In the genomic region with DNA sequence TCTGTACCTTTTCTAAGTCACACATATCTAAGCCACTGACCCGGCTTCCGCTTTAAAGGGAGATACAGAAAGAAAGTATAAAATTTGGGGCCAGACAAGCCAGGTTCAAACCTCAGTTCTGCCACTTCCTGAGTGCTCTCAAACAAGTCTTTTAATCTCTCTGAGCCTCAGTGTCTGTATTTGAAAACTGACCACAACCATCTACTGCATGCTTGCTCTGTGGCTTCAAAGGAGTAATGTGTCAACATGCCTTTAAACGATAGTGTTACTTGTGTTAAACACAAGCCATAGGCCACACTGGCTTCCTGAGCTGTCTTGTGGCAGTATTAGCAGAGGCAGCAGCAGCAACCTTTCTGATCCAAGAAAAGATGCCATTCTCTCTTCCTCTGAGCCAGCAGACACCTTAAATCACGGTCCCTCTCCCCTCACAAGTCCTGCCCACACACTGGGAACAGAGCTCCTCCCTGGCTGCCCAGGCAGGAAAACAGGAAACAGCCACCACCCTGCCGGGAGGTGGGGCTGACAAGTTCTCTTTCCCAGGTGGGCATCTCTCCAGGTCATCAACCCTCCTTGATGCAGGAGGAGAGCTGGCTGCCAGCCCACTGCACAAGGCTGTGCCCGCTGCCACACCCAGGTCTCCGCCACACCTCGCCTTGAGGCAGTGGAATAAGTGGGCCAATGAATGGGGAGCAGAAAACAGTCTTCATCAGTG, we compare ENCODE assay signal across 9 cellular contexts. TPM values are rescaled to one million over a fixed set of nuclear protein-coding genes. Genes with fewer than 3 reads are reported as not detected.
DNase-seq lines count a peak whose midpoint lies in the region; ATAC-seq, FAIRE-seq and TF ChIP-seq lines count a peak whose summit lies in the region.
"Had no signal": no experiment of that assay in that cellular context is flagged by ENCODE, and none has a peak within 500 bp of the region (broad histone marks: within the 10 kb centered on the region; RNA-seq: fewer than 3 reads in every experiment).

No MANE protein-coding gene starts in this region.

- no peaks in the 10 kb centered on the region for H3K27me3 ChIP-seq in pancreas

- WGBS in pancreas, 2 donors, result 56 to 66% methylated on average over 8 of the region's 8 CpGs

- H3K9me3 ChIP-seq in pancreas, result no peaks in the 10 kb centered on the region

- no peaks in the 10 kb centered on the region for H3K36me3 ChIP-seq in pancreas

- peaks cover 0 to 3% (median 0%) of the 10 kb centered on the region in 3 donors for H3K4me1 ChIP-seq in pancreas

- FAIRE-seq in RCC 7860 (lab: Jason Lieb, UNC), result no peak
- no peak for FAIRE-seq in pancreas (lab: Jason Lieb, UNC)

- H3K4me3 ChIP-seq in pancreas, result no peak overlapping the region

- TF ChIP-seq CTCF in pancreas (IDR thresholded peaks at IDR 0.05), result no peak

- intact Hi-C loops in pancreas (cut with DNase I), result no loop called here

- DNase-seq in NCI-H2107 treated with DMSO at 0.1 percent for 48 hours (lab: John Stamatoyannopoulos, UW; ENCODE audit: unreplicated experiment) (peak; percentile 52), NCI-H2107 (lab: John Stamatoyannopoulos, UW) (no peak), RCC 7860 (ENCODE audit: low spot score) (peak; percentile 56), pancreas (peak; percentile 27 to 65 (median 59)), mesenteric fat pad (ENCODE audit: low spot score) (no peak)
- DNase-seq in effector CD4-positive, alpha-beta T cell, result peak; percentile 14

- peak overlapping the region in 2 of 4 donors; percentile 44 to 53 for H3K27ac ChIP-seq in pancreas

- ATAC-seq in pancreas (peak; percentile 59 to 87 (median 76)), GM21786 (IDR thresholded peaks at IDR 0.05; ENCODE audit: unreplicated experiment) (no peak), GM18519 (IDR thresholded peaks at IDR 0.05; ENCODE audit: low FRiP score, unreplicated experiment) (no peak)

RNA-seq across cellular contexts. Expression of a gene that starts 10.7 kb away (rescaled TPM):
- 10 to 100 TPM in 1 of 6 donors, 1 to 10 TPM in 5; 4.9 to 14.8 (median 5.9) TPM for total RNA-seq in pancreas
- 1 to 10 TPM; 3.6 to 3.9 TPM for polyA plus RNA-seq in pancreas
- 38.4 TPM for total RNA-seq in mesenteric fat pad

RNA-seq across cellular contexts. Expression of a gene that starts 44.0 kb away (rescaled TPM):
- total RNA-seq in pancreas (not detected), mesenteric fat pad (21.4 TPM)
- polyA plus RNA-seq in pancreas, result under 1 TPM; 0.47 to 0.53 TPM
- total RNA-seq: T-helper 1 cell treated with Interleukin-12 subunit alpha and Interleukin-12 subunit beta and Interleukin-4 antibody, amounts not matched to agents 30 ng/mL and 1 ng/mL, for 36 hours had no signal

Comparison
In these comparisons a context has a peak if more than half of its experiments do, and no peak if none do; other contexts are left out.
1. DNase-seq: peak in NCI-H2107 treated with DMSO at 0.1 percent for 48 hours (single experiment), RCC 7860 (single experiment), effector CD4-positive, alpha-beta T cell (single experiment) and pancreas (6 of 6); none in NCI-H2107 (single experiment) and mesenteric fat pad (single experiment).
2. ATAC-seq: peak in pancreas (4 of 4); none in GM21786 (single experiment) and GM18519 (single experiment).
3. RNA of a gene that starts 44.0 kb away (total RNA-seq): 21.4 TPM in mesenteric fat pad (single experiment); not detected in pancreas; every median in the first group is over 10 times any median in the second.